In the genomic region with DNA sequence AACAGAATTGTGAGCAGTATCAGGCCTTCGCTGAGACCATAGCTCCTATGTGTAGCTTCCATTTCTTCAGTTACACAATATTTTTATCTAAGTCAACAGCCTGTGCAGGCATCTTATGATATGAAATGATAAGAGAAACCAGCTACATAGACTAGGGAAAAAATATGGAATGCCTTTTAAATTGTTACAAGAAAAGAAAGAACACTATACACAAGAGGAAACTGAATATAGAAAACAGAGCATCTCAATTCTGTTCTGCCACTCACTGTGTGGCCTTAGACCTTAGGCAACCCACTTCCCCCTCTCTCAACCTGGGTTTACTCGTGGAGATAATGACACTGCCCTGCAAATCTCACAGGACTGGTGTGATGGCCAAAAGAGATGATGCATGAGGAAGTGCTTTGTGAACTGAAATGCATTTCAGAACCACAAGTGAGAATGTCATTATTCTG, we compare ENCODE assay signal across 27 cellular contexts.
A peak's percentile ranks its signal among the peaks of the same experiment; 100 is the strongest.
DNase-seq lines count a peak whose midpoint lies in the region; ATAC-seq, FAIRE-seq and TF ChIP-seq lines count a peak whose summit lies in the region.
"Had no signal": no experiment of that assay in that cellular context is flagged by ENCODE, and none has a peak within 500 bp of the region (broad histone marks: within the 10 kb centered on the region; RNA-seq: fewer than 3 reads in every experiment).

No MANE protein-coding gene starts in this region.

- FAIRE-seq in K562 (lab: Jason Lieb, UNC): peak; percentile 65
- FAIRE-seq: HepG2 had no signal

- peak overlapping the region; percentile 51 for H3K27ac ChIP-seq in K562 (ENCODE audit: extremely low read depth, low read depth, low read length)
- no peak overlapping the region for H3K27ac ChIP-seq in GM23248
- H3K27ac ChIP-seq in sigmoid colon: no peak overlapping the region
- H3K27ac ChIP-seq: ovary, right lobe of liver, VCaP had no signal

- H3K36me3 ChIP-seq in Loucy (ENCODE audit: insufficient read depth, low read length): no peaks in the 10 kb centered on the region
- H3K36me3 ChIP-seq in K562 (ENCODE audit: control insufficient read depth, insufficient read depth, low read length): no peaks in the 10 kb centered on the region
- H3K36me3 ChIP-seq in GM23248 (ENCODE audit: low read depth): no peaks in the 10 kb centered on the region
- no peaks in the 10 kb centered on the region for H3K36me3 ChIP-seq in sigmoid colon
- H3K36me3 ChIP-seq: HAP-1, ovary, right lobe of liver had no signal

- 0 out of 2 replicates have a peak, but pooled peaks cover 3% of the 10 kb centered on the region for H3F3A ChIP-seq in Loucy (ENCODE audit: low read depth)
- H3F3A ChIP-seq in GM23248 (ENCODE audit: insufficient read depth): no peaks in the 10 kb centered on the region

- H3K9me3 ChIP-seq in Loucy (ENCODE audit: insufficient read depth, low read depth, low read length): no peaks in the 10 kb centered on the region
- H3K9me3 ChIP-seq in K562 (replicated peaks; ENCODE audit: control insufficient read depth, insufficient read depth, low read depth, low read length): no peaks in the 10 kb centered on the region
- no peaks in the 10 kb centered on the region for H3K9me3 ChIP-seq in GM23248 (ENCODE audit: low read depth)
- H3K9me3 ChIP-seq in sigmoid colon: no peaks in the 10 kb centered on the region
- H3K9me3 ChIP-seq: HAP-1, ovary, right lobe of liver had no signal

- H3K36me3 Mint-ChIP-seq in activated CD4-positive, alpha-beta T cell treated with anti-CD3 and anti-CD28 coated beads, Interleukin-2, amount 10 ng/mL, durations not matched to agents 7 days and 5 days (ENCODE audit: low read depth): no peaks in the 10 kb centered on the region
- H3K36me3 Mint-ChIP-seq: CD14-positive monocyte, T-cell had no signal

- CTCF ChIA-PET in K562 (lab: Yijun Ruan, JAX; ENCODE audit: low intra/inter-chr PET ratio): no interaction called here
- CTCF ChIA-PET in activated CD4-positive, alpha-beta T cell treated with anti-CD3 and anti-CD28 coated beads, Interleukin-2, amount 10 ng/mL, durations not matched to agents 7 days and 5 days (lab: Charles Lee): interaction anchor here (0.5 kb wide), 1 partner anchor 19 kb away, joined by 3 read pairs; no protein-coding TSS in a partner anchor

- no peak for TF ChIP-seq CTCF in Loucy (conservative IDR thresholded peaks at IDR 0.05; ENCODE audit: low read length)
- TF ChIP-seq CTCF in K562 (IDR thresholded peaks at IDR 0.05 in 2 of 3, conservative IDR thresholded peaks at IDR 0.05 in 1 of 3; ENCODE audit: insufficient read depth in 2 of 3, low read depth in 1 of 3, low read length in 3 of 3): no peak
- TF ChIP-seq CTCF in sigmoid colon (IDR thresholded peaks at IDR 0.05): no peak

- no peaks in the 10 kb centered on the region for H3K27me3 ChIP-seq in Loucy (ENCODE audit: insufficient read depth, low read length, poor library complexity, severe bottlenecking)
- H3K27me3 ChIP-seq in K562 (ENCODE audit: control insufficient read depth in 2 of 2, insufficient read depth in 2 of 2, low read length in 2 of 2): no peaks in the 10 kb centered on the region
- no peaks in the 10 kb centered on the region for H3K27me3 ChIP-seq in GM23248 (replicated peaks; ENCODE audit: insufficient read depth)
- no peaks in the 10 kb centered on the region for H3K27me3 ChIP-seq in sigmoid colon
- H3K27me3 ChIP-seq: ovary, right lobe of liver had no signal

- H3K9me1 ChIP-seq in K562 (ENCODE audit: control insufficient read depth, insufficient read depth, low read length): no peaks in the 10 kb centered on the region

- BruUV-seq in K562 (replicated peaks; lab: Mats Ljungman, UMichigan): no TSS peak

- no peaks in the 10 kb centered on the region for H3K9me3 Mint-ChIP-seq in activated CD4-positive, alpha-beta T cell treated with anti-CD3 and anti-CD28 coated beads, Interleukin-2, amount 10 ng/mL, durations not matched to agents 7 days and 5 days
- H3K9me3 Mint-ChIP-seq: T-cell had no signal

- TF ChIP-seq POLR2A in K562 (conservative IDR thresholded peaks at IDR 0.05): no peak
- no peak for TF ChIP-seq POLR2A in sigmoid colon (IDR thresholded peaks at IDR 0.05)

- H3K4me3 Mint-ChIP-seq in activated CD4-positive, alpha-beta T cell treated with anti-CD3 and anti-CD28 coated beads, Interleukin-2, amount 10 ng/mL, durations not matched to agents 7 days and 5 days: no peak overlapping the region
- H3K4me3 Mint-ChIP-seq: CD14-positive monocyte, T-cell had no signal

- no peaks in the 10 kb centered on the region for H3K4me1 Mint-ChIP-seq in activated CD4-positive, alpha-beta T cell treated with anti-CD3 and anti-CD28 coated beads, Interleukin-2, amount 10 ng/mL, durations not matched to agents 7 days and 5 days
- H3K4me1 Mint-ChIP-seq: CD14-positive monocyte, T-cell had no signal

- peak; percentile 88 for TF ChIP-seq EP300 in K562 (IDR thresholded peaks at IDR 0.05; ENCODE audit: low read length)
- no peak for TF ChIP-seq EP300 in sigmoid colon (IDR thresholded peaks at IDR 0.05)

- H3K9me2 ChIP-seq in Loucy (replicated peaks; ENCODE audit: low read depth, low read length) (no peaks in the 10 kb centered on the region), GM23248 (ENCODE audit: insufficient read depth) (no peaks in the 10 kb centered on the region; the same call in 1 of the 2 replicates)

- WGBS in K562 (ENCODE audit: insufficient coverage, low coverage, missing lambda C conversion rate): 2% methylated on average over 2 of the region's 2 CpGs
- WGBS in GM23248 (ENCODE audit: low coverage in 1 of 2, low lambda C conversion rate in 2 of 2, missing lambda C conversion rate in 2 of 2), 2 experiments: 69 to 72% methylated on average over 2 of the region's 2 CpGs
- 60 to 74% methylated on average over 2 of the region's 2 CpGs for WGBS in sigmoid colon, 2 donors

- ATAC-seq in GM19043 (IDR thresholded peaks at IDR 0.05; ENCODE audit: low read depth, unreplicated experiment) (peak; percentile 67), HG02981 (IDR thresholded peaks at IDR 0.05; ENCODE audit: unreplicated experiment) (peak; percentile 63), K562 (peak; percentile 93)
- ATAC-seq: HepG2, right lobe of liver, T-cell had no signal

- H3K27me3 Mint-ChIP-seq in activated CD4-positive, alpha-beta T cell treated with anti-CD3 and anti-CD28 coated beads, Interleukin-2, amount 10 ng/mL, durations not matched to agents 7 days and 5 days: no peaks in the 10 kb centered on the region
- H3K27me3 Mint-ChIP-seq: T-cell had no signal

- intact Hi-C loops in K562 (cut with micrococcal nuclease): loop anchor here (5.0 kb wide), 2 partner anchors 83 to 338 kb away; a partner anchor contains a TSS
- intact Hi-C loops in sigmoid colon (cut with DNase I): no loop called here

- POLR2A ChIA-PET in K562 (lab: Yijun Ruan, JAX): interaction anchor here (1.1 kb wide), 1 partner anchor 14 kb away, joined by 4 read pairs; no protein-coding TSS in a partner anchor
- POLR2A ChIA-PET in activated CD4-positive, alpha-beta T cell treated with anti-CD3 and anti-CD28 coated beads, Interleukin-2, amount 10 ng/mL, durations not matched to agents 7 days and 5 days (lab: Charles Lee): no interaction called here

- no peak overlapping the region for H3K27ac Mint-ChIP-seq in activated CD4-positive, alpha-beta T cell treated with anti-CD3 and anti-CD28 coated beads, Interleukin-2, amount 10 ng/mL, durations not matched to agents 7 days and 5 days
- H3K27ac Mint-ChIP-seq: CD14-positive monocyte, T-cell had no signal

- no peaks in the 10 kb centered on the region for H4K20me1 ChIP-seq in Loucy (ENCODE audit: insufficient read depth, low read length, poor library complexity, severe bottlenecking)
- H4K20me1 ChIP-seq in K562 (replicated peaks; ENCODE audit: control insufficient read depth, insufficient read depth, low read length): no peaks in the 10 kb centered on the region
- no peaks in the 10 kb centered on the region for H4K20me1 ChIP-seq in GM23248 (ENCODE audit: insufficient read depth)

- no peak overlapping the region for H3K4me3 ChIP-seq in Loucy (ENCODE audit: low read length, poor library complexity, severe bottlenecking)
- H3K4me3 ChIP-seq in K562: no peak overlapping the region
- no peak overlapping the region for H3K4me3 ChIP-seq in GM23248
- H3K4me3 ChIP-seq in sigmoid colon: no peak overlapping the region
- H3K4me3 ChIP-seq: HAP-1, lung, ovary, right lobe of liver had no signal

- DNase-seq in K562 (ENCODE audit: extremely low read depth in 1 of 4, low spot score in 3 of 4) (peak; percentile 50 to 82 (median 59)), GM23248 (no peak), sigmoid colon (no peak), NCI-H146 (lab: John Stamatoyannopoulos, UW) (no peak)
- no peak for DNase-seq in activated CD4-positive, alpha-beta T cell treated with anti-CD3 and anti-CD28 coated beads, Interleukin-2, amount 10 ng/mL, durations not matched to agents 7 days and 5 days
- DNase-seq: activated CD4-positive, alpha-beta T cell treated with anti-CD3 and anti-CD28 coated beads, Interleukin-2, amount 50 U/mL, for 4 hours; activated T-cell treated with anti-CD3 and anti-CD28 coated beads for 4 hours; amygdala; DMS53; foreskin melanocyte; hypothalamus; islet precursor cell; NCI-H2081 treated with DMSO at 0.1 percent for 48 hours; NCI-H524; ovary; right lobe of liver; Right ventricle myocardium superior; stimulated activated naive CD4-positive, alpha-beta T cell; T-cell had no signal

- H2AFZ ChIP-seq in Loucy (ENCODE audit: low read length) (peak overlapping the region; percentile 14; the same call in 1 of the 2 replicates), K562 (ENCODE audit: low read depth, low read length) (peak overlapping the region; percentile 26), GM23248 (no peak overlapping the region)

- no peak for TF ChIP-seq RAD21 in K562 (CRISPR knock-in tag; conservative IDR thresholded peaks at IDR 0.05 in 1 of 2, IDR thresholded peaks at IDR 0.05 in 1 of 2)

- H3K4me2 ChIP-seq in Loucy (ENCODE audit: low read depth, low read length, poor library complexity, severe bottlenecking) (peak overlapping the region; percentile 44), K562 (ENCODE audit: insufficient read depth, low read length) (peak overlapping the region; percentile 12; the same call in 1 of the 2 replicates), GM23248 (ENCODE audit: unreplicated experiment) (no peak overlapping the region)

- peaks cover 21% of the 10 kb centered on the region for H3K4me1 ChIP-seq in Loucy (ENCODE audit: insufficient read depth, low read length, poor library complexity, severe bottlenecking)
- H3K4me1 ChIP-seq in K562 (replicated peaks in 1 of 2; ENCODE audit: control insufficient read depth in 2 of 2, insufficient read depth in 2 of 2, low read length in 2 of 2): peaks cover 4 to 31% of the 10 kb centered on the region in 2 experiments; a peak in 4 of 5 replicates
- no peaks in the 10 kb centered on the region for H3K4me1 ChIP-seq in GM23248 (ENCODE audit: insufficient read depth)
- H3K4me1 ChIP-seq in sigmoid colon: peaks cover 0 to 8% (median 7%) of the 10 kb centered on the region in 4 donors
- H3K4me1 ChIP-seq: right lobe of liver had no signal

- H3K79me2 ChIP-seq in Loucy (ENCODE audit: insufficient read depth, low read length) (no peaks in the 10 kb centered on the region), K562 (ENCODE audit: control insufficient read depth, insufficient read depth, low read length) (peaks cover 17% of the 10 kb centered on the region), GM23248 (ENCODE audit: insufficient read depth) (no peaks in the 10 kb centered on the region)

- H3K9ac ChIP-seq in Loucy (ENCODE audit: low read depth, low read length, poor library complexity, severe bottlenecking) (no peak overlapping the region), K562 (ENCODE audit: insufficient read depth in 1 of 2, low read depth in 2 of 2, low read length in 2 of 2) (peak overlapping the region in 1 of 2 experiments; percentile 12; a peak in 1 of 4 replicates), GM23248 (no peak overlapping the region)

- in situ Hi-C loops in K562 (cut with MboI): no loop called here
- in situ Hi-C loops in GM23248 (cut with MboI): no loop called here

Comparison
In these comparisons a context has a peak if more than half of its experiments do, and no peak if none do; other contexts are left out.
1. DNase-seq: peak in K562 (4 of 4); none in activated CD4-positive, alpha-beta T cell treated with anti-CD3 and anti-CD28 coated beads, Interleukin-2, amount 10 ng/mL, durations not matched to agents 7 days and 5 days (single experiment), GM23248 (single experiment), sigmoid colon (single experiment) and NCI-H146 (single experiment).
2. Peak in every context shown above with its lines, with median percentiles within 50 percentile points of each other: ATAC-seq.